In the genomic region with DNA sequence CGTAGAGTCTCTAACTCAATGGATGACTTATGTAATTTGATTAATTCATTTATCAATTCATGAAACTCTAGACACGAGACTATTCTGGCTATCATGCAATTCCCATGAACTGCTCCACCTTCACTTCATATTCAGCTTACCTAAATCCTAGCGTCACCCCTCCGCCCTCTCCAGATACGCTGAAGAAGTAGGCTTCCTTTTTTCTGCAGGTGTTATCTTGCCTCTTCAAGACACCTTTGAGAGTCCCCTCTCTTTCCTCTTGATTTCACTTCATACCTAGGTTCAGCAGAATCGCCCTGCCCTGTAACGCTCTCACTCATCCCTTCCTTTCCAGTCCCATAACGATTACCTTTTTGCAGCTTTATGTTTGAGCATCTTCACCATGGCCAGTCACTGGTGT, we compare ENCODE assay signal across 14 cellular contexts. TPM values are rescaled to one million over a fixed set of nuclear protein-coding genes. Genes with fewer than 3 reads are reported as not detected.
DNase-seq lines count a peak whose midpoint lies in the region; ATAC-seq, FAIRE-seq and TF ChIP-seq lines count a peak whose summit lies in the region.
"Had no signal": no experiment of that assay in that cellular context is flagged by ENCODE, and none has a peak within 500 bp of the region (broad histone marks: within the 10 kb centered on the region; RNA-seq: fewer than 3 reads in every experiment).

No MANE protein-coding gene starts in this region.

- POLR2A ChIA-PET in K562 (lab: Yijun Ruan, JAX), result interaction anchor here (1.2 to 1.3 kb wide), 2 partner anchors 41 to 66 kb away, joined by 3 read pairs; no protein-coding TSS in a partner anchor

- peak overlapping the region; percentile 97 for H3K4me2 ChIP-seq in BLaER1
- peak overlapping the region; percentile 94 for H3K4me2 ChIP-seq in K562 (ENCODE audit: insufficient read depth, low read length)
- peak overlapping the region; percentile 87 for H3K4me2 ChIP-seq in neural progenitor cell

- H4K20me1 ChIP-seq in BLaER1, result no peaks in the 10 kb centered on the region
- H4K20me1 ChIP-seq in K562 (replicated peaks; ENCODE audit: control insufficient read depth, insufficient read depth, low read length), result peaks cover 9% of the 10 kb centered on the region; the same call in 1 of the 2 replicates
- H4K20me1 ChIP-seq in neural progenitor cell (ENCODE audit: low read depth), result no peaks in the 10 kb centered on the region

- peaks cover 10% of the 10 kb centered on the region for H3K27me3 Mint-ChIP-seq in neural progenitor cell (ENCODE audit: insufficient read depth, low read depth)
- H3K27me3 Mint-ChIP-seq: stimulated activated memory B cell treated with anti-CD40 and anti-IgM and Interleukin-4, amounts not matched to agents 10 μg/mL and 1 μg/mL and 100 μg/mL, for 72 hours had no signal

- FAIRE-seq in K562 (lab: Jason Lieb, UNC), result no peak
- no peak for FAIRE-seq in pancreas (lab: Jason Lieb, UNC)

- in situ Hi-C loops in K562 (cut with MboI), result loop anchor here (5.0 kb wide), 1 partner anchor 48 kb away; no protein-coding TSS in a partner anchor

- TF ChIP-seq RAD21 in K562 (CRISPR knock-in tag; conservative IDR thresholded peaks at IDR 0.05 in 1 of 2, IDR thresholded peaks at IDR 0.05 in 1 of 2), result no peak

- no peaks in the 10 kb centered on the region for H3K36me3 ChIP-seq in BLaER1
- no peaks in the 10 kb centered on the region for H3K36me3 ChIP-seq in K562 (ENCODE audit: control insufficient read depth, insufficient read depth, low read length)
- no peaks in the 10 kb centered on the region for H3K36me3 ChIP-seq in neural progenitor cell
- no peaks in the 10 kb centered on the region for H3K36me3 ChIP-seq in pancreas

- H3K9ac ChIP-seq in BLaER1 (peak overlapping the region; percentile 90), K562 (ENCODE audit: insufficient read depth in 1 of 2, low read depth in 2 of 2, low read length in 2 of 2) (peak overlapping the region in 1 of 2 experiments; percentile 51; a peak in 2 of 4 replicates), neural progenitor cell (no peak overlapping the region)

- peaks cover 20% of the 10 kb centered on the region for H3K4me1 Mint-ChIP-seq in neural progenitor cell

- CTCF ChIA-PET in K562 (lab: Yijun Ruan, JAX; ENCODE audit: low intra/inter-chr PET ratio), result no interaction called here

- DNase-seq in HL-60 (ENCODE audit: low read depth in 1 of 2, low spot score in 1 of 2), result no peak
- DNase-seq in K562 (ENCODE audit: extremely low read depth in 1 of 4, low spot score in 3 of 4), result no peak
- no peak for DNase-seq in neural progenitor cell (ENCODE audit: low spot score)
- DNase-seq in pancreas, result no peak
- DNase-seq in NCI-H1092 treated with DMSO at 0.1 percent for 48 hours (lab: John Stamatoyannopoulos, UW), result no peak
- DNase-seq in HPDE6-E6E7 (ENCODE audit: extremely low spot score), result no peak
- DNase-seq: NCI-H2107 had no signal

- H3K9me3 ChIP-seq in BLaER1, result no peaks in the 10 kb centered on the region
- no peaks in the 10 kb centered on the region for H3K9me3 ChIP-seq in K562 (replicated peaks; ENCODE audit: control insufficient read depth, insufficient read depth, low read depth, low read length)
- H3K9me3 ChIP-seq in neural progenitor cell (ENCODE audit: low read depth), result no peaks in the 10 kb centered on the region
- H3K9me3 ChIP-seq in pancreas, result no peaks in the 10 kb centered on the region
- H3K9me3 ChIP-seq: mucosa of descending colon had no signal

- no peak overlapping the region for H3K4me3 Mint-ChIP-seq in neural progenitor cell
- H3K4me3 Mint-ChIP-seq: stimulated activated memory B cell treated with anti-CD40 and anti-IgM and Interleukin-4, amounts not matched to agents 10 μg/mL and 1 μg/mL and 100 μg/mL, for 72 hours had no signal

- TF ChIP-seq POLR2A in K562 (conservative IDR thresholded peaks at IDR 0.05), result no peak

- 2% methylated on average over 8 of the region's 8 CpGs for WGBS in K562 (ENCODE audit: insufficient coverage, low coverage, missing lambda C conversion rate)
- 53 to 62% methylated on average over 8 of the region's 8 CpGs for WGBS in pancreas, 2 donors

- H3K27ac ChIP-seq in BLaER1 (peak overlapping the region; percentile 90), HL-60 (replicated peaks) (no peak overlapping the region), K562 (ENCODE audit: extremely low read depth, low read depth, low read length) (no peak overlapping the region), neural progenitor cell (no peak overlapping the region), pancreas (peak overlapping the region in 1 of 4 donors; percentile 99)

- peak overlapping the region; percentile 78 for H3K4me3 ChIP-seq in BLaER1
- peak overlapping the region; percentile 93; the same call in 1 of the 2 replicates for H3K4me3 ChIP-seq in HL-60 (replicated peaks; ENCODE audit: insufficient read depth, low read length)
- H3K4me3 ChIP-seq in K562, result peak overlapping the region; percentile 75
- peak overlapping the region; percentile 77 for H3K4me3 ChIP-seq in neural progenitor cell
- H3K4me3 ChIP-seq in pancreas, result no peak overlapping the region
- H3K4me3 ChIP-seq: mucosa of descending colon had no signal

- no peak for TF ChIP-seq EP300 in K562 (IDR thresholded peaks at IDR 0.05; ENCODE audit: low read length)

- H3K9me3 Mint-ChIP-seq in neural progenitor cell, result peaks cover 7% of the 10 kb centered on the region
- H3K9me3 Mint-ChIP-seq: stimulated activated memory B cell treated with anti-CD40 and anti-IgM and Interleukin-4, amounts not matched to agents 10 μg/mL and 1 μg/mL and 100 μg/mL, for 72 hours had no signal

- H2AFZ ChIP-seq in K562 (ENCODE audit: low read depth, low read length) (peak overlapping the region; percentile 92), neural progenitor cell (replicated peaks) (peak overlapping the region; percentile 86)

- no TSS peak for BruUV-seq in K562 (replicated peaks; lab: Mats Ljungman, UMichigan)

- H3K9me1 ChIP-seq in K562 (ENCODE audit: control insufficient read depth, insufficient read depth, low read length), result no peaks in the 10 kb centered on the region

- no peaks in the 10 kb centered on the region for H3K79me2 ChIP-seq in K562 (ENCODE audit: control insufficient read depth, insufficient read depth, low read length)
- no peaks in the 10 kb centered on the region for H3K79me2 ChIP-seq in neural progenitor cell (ENCODE audit: low read depth)

- intact Hi-C loops in K562 (cut with micrococcal nuclease) (loop anchor here (5.0 kb wide), 1 partner anchor 338 kb away; the partner anchor contains the start of gene PARP2), pancreas (cut with DNase I) (loop anchor here in 1 of 3 donors (10.0 kb wide), 1 partner anchor 66 kb away; no protein-coding TSS in a partner anchor)

- H3K27me3 ChIP-seq in BLaER1, result no peaks in the 10 kb centered on the region
- H3K27me3 ChIP-seq in HL-60 (ENCODE audit: insufficient read depth, poor library complexity, severe bottlenecking), result no peaks in the 10 kb centered on the region
- no peaks in the 10 kb centered on the region for H3K27me3 ChIP-seq in K562 (ENCODE audit: control insufficient read depth in 2 of 2, insufficient read depth in 2 of 2, low read length in 2 of 2)
- peaks cover 8% of the 10 kb centered on the region for H3K27me3 ChIP-seq in neural progenitor cell
- no peaks in the 10 kb centered on the region for H3K27me3 ChIP-seq in pancreas

- peaks cover 36% of the 10 kb centered on the region for H3K4me1 ChIP-seq in BLaER1
- H3K4me1 ChIP-seq in K562 (replicated peaks in 1 of 2; ENCODE audit: control insufficient read depth in 2 of 2, insufficient read depth in 2 of 2, low read length in 2 of 2), result peaks cover 10 to 13% of the 10 kb centered on the region in 2 experiments; a peak in 3 of 5 replicates
- H3K4me1 ChIP-seq in neural progenitor cell, result peaks cover 8% of the 10 kb centered on the region
- peaks cover 7 to 13% (median 10%) of the 10 kb centered on the region in 3 donors for H3K4me1 ChIP-seq in pancreas

- ATAC-seq in K562 (no peak), HG03469 (IDR thresholded peaks at IDR 0.05; ENCODE audit: unreplicated experiment) (no peak), pancreas (no peak)
- ATAC-seq: activated CD4-positive, CD25-positive, alpha-beta regulatory T cell treated with anti-CD3 and anti-CD28 coated beads, Interleukin-2, amount 50 U/mL, for 24 hours had no signal

- H3F3A ChIP-seq in neural progenitor cell (ENCODE audit: low read depth), result peaks cover 52% of the 10 kb centered on the region

- no peaks in the 10 kb centered on the region for H3K36me3 Mint-ChIP-seq in neural progenitor cell
- H3K36me3 Mint-ChIP-seq: stimulated activated memory B cell treated with anti-CD40 and anti-IgM and Interleukin-4, amounts not matched to agents 10 μg/mL and 1 μg/mL and 100 μg/mL, for 72 hours had no signal

- no peak overlapping the region for H3K27ac Mint-ChIP-seq in neural progenitor cell
- H3K27ac Mint-ChIP-seq: stimulated activated memory B cell treated with anti-CD40 and anti-IgM and Interleukin-4, amounts not matched to agents 10 μg/mL and 1 μg/mL and 100 μg/mL, for 72 hours had no signal

- TF ChIP-seq CTCF in HL-60 (IDR thresholded peaks at IDR 0.05; ENCODE audit: insufficient read depth, low read length), result no peak
- no peak for TF ChIP-seq CTCF in K562 (IDR thresholded peaks at IDR 0.05 in 2 of 3, conservative IDR thresholded peaks at IDR 0.05 in 1 of 3; ENCODE audit: insufficient read depth in 2 of 3, low read depth in 1 of 3, low read length in 3 of 3)
- TF ChIP-seq CTCF in neural progenitor cell (IDR thresholded peaks at IDR 0.05), result no peak
- no peak for TF ChIP-seq CTCF in pancreas (IDR thresholded peaks at IDR 0.05)

RNA-seq across cellular contexts. Expression of gene RNASE4, which starts 4.0 kb away (rescaled TPM):
- total RNA-seq in K562 (2011; cell fraction: chromatin; rRNA removed; ENCODE audit: low replicate concordance), result not detected in 2 replicates
- 0.13 TPM in 1 of 2 replicates, not detected in the other for total RNA-seq in K562 (2011; cell fraction: nucleolus; rRNA removed)
- 0.38 TPM in 1 of 2 replicates, not detected in the other for total RNA-seq in K562 (2011; cell fraction: nucleoplasm; rRNA removed)
- 0.09 and 0.12 TPM in 2 replicates for total RNA-seq in K562 (2014; rRNA removed)
- 0.22 TPM in 1 of 2 replicates, not detected in the other for total RNA-seq in K562 (2014; rRNA removed; fragmentation: Illumina TruSeq; extraction: Trizol)
- total RNA-seq in K562 (2015; rRNA removed; fragmentation: Illumina TruSeq; extraction: Trizol), result not detected in 2 replicates
- total RNA-seq in K562 (2021), result 0.22 and 0.29 TPM in 2 replicates
- 0.10 and 0.53 TPM in 2 replicates for polyA plus RNA-seq in K562 (2011; rRNA removed)
- polyA plus RNA-seq in K562 (2011; cell fraction: cytosol; rRNA removed), result 0.12 and 0.46 TPM in 2 replicates
- polyA plus RNA-seq in K562 (2011; cell fraction: nucleus; rRNA removed), result 0.11 and 0.18 TPM in 2 replicates
- polyA plus RNA-seq in K562 (2012), result 0.14 and 0.64 TPM in 2 replicates
- polyA plus RNA-seq in K562 (2014; fragmentation: Illumina TruSeq; extraction: Trizol), result 0.09 TPM in 1 of 2 replicates, not detected in the other
- under 1 TPM; 0.13 to 0.14 TPM for polyA plus RNA-seq in K562 (2014; fragmentation: Nextera tagmentation; extraction: Ambion mirVana)
- not detected in 2 replicates for polyA plus RNA-seq in K562 (2014; rRNA removed)
- polyA minus RNA-seq in K562 (2011; rRNA and poly(A)+ RNA removed), result 0.39 TPM in 1 of 2 replicates, not detected in the other
- polyA minus RNA-seq in K562 (2011; cell fraction: cytosol; rRNA and poly(A)+ RNA removed), result not detected in 2 replicates
- polyA minus RNA-seq in K562 (2011; cell fraction: nucleus; rRNA and poly(A)+ RNA removed), result not detected in 2 replicates
- total RNA-seq in neural progenitor cell (ENCODE audit: low replicate concordance), result 2.0 and 2.1 TPM in 2 replicates
- total RNA-seq in pancreas, result 10 to 100 TPM; 13.6 to 26.7 (median 15.4) TPM
- polyA plus RNA-seq in pancreas, result 10 to 100 TPM in 1 of 2 donors, 1 to 10 TPM in 1; 9.6 to 24.7 TPM

RNA-seq across cellular contexts. Expression of gene ANG, which starts 8.2 kb away (rescaled TPM):
- total RNA-seq in K562 (2011; cell fraction: chromatin; rRNA removed; ENCODE audit: low replicate concordance), result not detected in 2 replicates
- not detected in 2 replicates for total RNA-seq in K562 (2011; cell fraction: nucleolus; rRNA removed)
- not detected in 2 replicates for total RNA-seq in K562 (2011; cell fraction: nucleoplasm; rRNA removed)
- total RNA-seq in K562 (2014; rRNA removed), result 0.73 TPM in 1 of 2 replicates, not detected in the other
- not detected in 2 replicates for total RNA-seq in K562 (2014; rRNA removed; fragmentation: Illumina TruSeq; extraction: Trizol)
- not detected in 2 replicates for total RNA-seq in K562 (2015; rRNA removed; fragmentation: Illumina TruSeq; extraction: Trizol)
- 0.42 and 0.44 TPM in 2 replicates for total RNA-seq in K562 (2021)
- polyA plus RNA-seq in K562 (2011; rRNA removed), result 0.12 and 0.22 TPM in 2 replicates
- polyA plus RNA-seq in K562 (2011; cell fraction: cytosol; rRNA removed), result 0.18 and 0.42 TPM in 2 replicates
- not detected in 2 replicates for polyA plus RNA-seq in K562 (2011; cell fraction: nucleus; rRNA removed)
- 0.27 and 0.37 TPM in 2 replicates for polyA plus RNA-seq in K562 (2012)
- 0.26 TPM in 1 of 2 replicates, not detected in the other for polyA plus RNA-seq in K562 (2014; fragmentation: Illumina TruSeq; extraction: Trizol)
- under 1 TPM; 0.21 to 0.34 TPM for polyA plus RNA-seq in K562 (2014; fragmentation: Nextera tagmentation; extraction: Ambion mirVana)
- polyA plus RNA-seq in K562 (2014; rRNA removed), result 0.96 TPM in 1 of 2 replicates, not detected in the other
- polyA minus RNA-seq in K562 (2011; rRNA and poly(A)+ RNA removed), result not detected in 2 replicates
- polyA minus RNA-seq in K562 (2011; cell fraction: cytosol; rRNA and poly(A)+ RNA removed), result not detected in 2 replicates
- not detected in 2 replicates for polyA minus RNA-seq in K562 (2011; cell fraction: nucleus; rRNA and poly(A)+ RNA removed)
- total RNA-seq in neural progenitor cell (ENCODE audit: low replicate concordance), result 0.99 TPM in 1 of 2 replicates, not detected in the other
- total RNA-seq in pancreas, result 10 to 100 TPM in 5 of 6 donors, 1 to 10 TPM in 1; 9.8 to 16.0 (median 13.3) TPM
- 10 to 100 TPM; 11.8 to 14.7 TPM for polyA plus RNA-seq in pancreas

RNA-seq across cellular contexts. Expression of gene OR6S1, which starts 38.9 kb away (rescaled TPM):
- total RNA-seq in K562 (2011; cell fraction: chromatin; rRNA removed; ENCODE audit: low replicate concordance), result not detected in 2 replicates
- not detected in 2 replicates for total RNA-seq in K562 (2011; cell fraction: nucleolus; rRNA removed)
- not detected in 2 replicates for total RNA-seq in K562 (2011; cell fraction: nucleoplasm; rRNA removed)
- total RNA-seq in K562 (2014; rRNA removed) (not detected in 2 replicates), K562 (2014; rRNA removed; fragmentation: Illumina TruSeq; extraction: Trizol) (not detected in 2 replicates), K562 (2015; rRNA removed; fragmentation: Illumina TruSeq; extraction: Trizol) (not detected in 2 replicates), K562 (2021) (not detected in 2 replicates), neural progenitor cell (ENCODE audit: low replicate concordance) (not detected in 2 replicates), pancreas (not detected)
- polyA plus RNA-seq in K562 (2011; rRNA removed) (not detected in 2 replicates), K562 (2014; fragmentation: Illumina TruSeq; extraction: Trizol) (not detected in 2 replicates), K562 (2014; fragmentation: Nextera tagmentation; extraction: Ambion mirVana) (not detected), K562 (2014; rRNA removed) (not detected in 2 replicates), pancreas (not detected)
- polyA plus RNA-seq in K562 (2011; cell fraction: cytosol; rRNA removed), result not detected in 2 replicates
- polyA plus RNA-seq in K562 (2011; cell fraction: nucleus; rRNA removed), result not detected in 2 replicates
- polyA plus RNA-seq in K562 (2012), result not detected in 2 replicates
- not detected in 2 replicates for polyA minus RNA-seq in K562 (2011; rRNA and poly(A)+ RNA removed)
- polyA minus RNA-seq in K562 (2011; cell fraction: cytosol; rRNA and poly(A)+ RNA removed), result not detected in 2 replicates
- polyA minus RNA-seq in K562 (2011; cell fraction: nucleus; rRNA and poly(A)+ RNA removed), result not detected in 2 replicates
- total RNA-seq: chondrocyte, glomerular endothelial cell, mucosa of descending colon had no signal

Comparison
In these comparisons a context has a peak if more than half of its experiments do, and no peak if none do; other contexts are left out.
1. H3K4me3 ChIP-seq: peak in BLaER1 (single experiment), HL-60 (single experiment), K562 (single experiment) and neural progenitor cell (single experiment); none in pancreas (0 of 4).
2. Peak in every context shown above with its lines, with median percentiles within 50 percentile points of each other: H3K4me2 ChIP-seq.